7 cellular contexts compared by ENCODE assay signal in genomic region chr19:50376166-50377050, GRCh38.
DNase-seq lines count a peak whose midpoint lies in the region; ATAC-seq and TF ChIP-seq lines count a peak whose summit lies in the region.

NR1H2 (plus strand) TSS chr19:50376457; CDS start chr19:50377606, 1,149 bp downstream.

- peak; percentile 94 to 97 for DNase-seq in NCI-H2081 (lab: John Stamatoyannopoulos, UW)
- DNase-seq in T1000 (lab: John Stamatoyannopoulos, UW): peak; percentile 84
- DNase-seq in astrocyte of the hippocampus (ENCODE audit: low read depth, low spot score): peak; percentile 98
- DNase-seq in hippocampal formation (lab: John Stamatoyannopoulos, UW): peak; percentile 93 to 97
- peak; percentile 97 for DNase-seq in retina

- peak; percentile 62 for ATAC-seq in GM18505 (IDR thresholded peaks at IDR 0.05; ENCODE audit: unreplicated experiment)
- ATAC-seq in HG02973 (IDR thresholded peaks at IDR 0.05; ENCODE audit: unreplicated experiment): peak; percentile 73

- peak; percentile 73 for TF ChIP-seq POLR2A in GM18505 (IDR thresholded peaks at IDR 0.05; ENCODE audit: borderline replicate concordance, extremely low read depth, insufficient read depth, insufficient read length)

Comparison
In these comparisons a context has a peak if more than half of its experiments do, and no peak if none do; other contexts are left out.
1. Peak in every context shown above with its lines: DNase-seq and ATAC-seq.